Comparison of ENCODE assay signal across 1 cellular context in genomic region chr9:969310-969692, GRCh38.
TF ChIP-seq lines count a peak whose summit lies in the region.

No MANE protein-coding gene starts in this region.

TF ChIP-seq in H1, 55 proteins besides CTCF, POLR2A, EP300 and RAD21:
- no peak for TF ChIP-seq RNF2 (IDR thresholded peaks at IDR 0.05; ENCODE audit: borderline replicate concordance, low read depth, low read length, missing control alignments, poor library complexity, severe bottlenecking)
- TF ChIP-seq RFX5 (IDR thresholded peaks at IDR 0.05; ENCODE audit: borderline replicate concordance, low read depth, low read length), result no peak
- TF ChIP-seq SP4 (IDR thresholded peaks at IDR 0.05; ENCODE audit: low read length), result no peak
- TF ChIP-seq CHD7 (IDR thresholded peaks at IDR 0.05; ENCODE audit: insufficient replicate concordance, low read length), result no peak
- no peak for TF ChIP-seq SIN3A (conservative IDR thresholded peaks at IDR 0.05 in 1 of 2, IDR thresholded peaks at IDR 0.05 in 1 of 2; ENCODE audit: low read depth in 1 of 2, low read length in 2 of 2)
- TF ChIP-seq KDM1A (IDR thresholded peaks at IDR 0.05; ENCODE audit: borderline replicate concordance, low read length), result no peak
- TF ChIP-seq TAF7 (optimal IDR thresholded peaks at IDR 0.05; ENCODE audit: borderline replicate concordance, low read depth, low read length), result no peak
- TF ChIP-seq YY1 (IDR thresholded peaks at IDR 0.05; ENCODE audit: low read depth, low read length), result no peak
- TF ChIP-seq POLR2AphosphoS5 (IDR thresholded peaks at IDR 0.05; ENCODE audit: low read depth, low read length), result no peak
- no peak for TF ChIP-seq MAFK (IDR thresholded peaks at IDR 0.05; ENCODE audit: low read depth, low read length)
- no peak for TF ChIP-seq CEBPB (IDR thresholded peaks at IDR 0.05; ENCODE audit: low read depth, low read length)
- TF ChIP-seq JUND (IDR thresholded peaks at IDR 0.05; ENCODE audit: low read length), result no peak
TF ChIP-seq in H1: peak in this region for 0.
